ENCODE assay signal across 16 cellular contexts in genomic region chr6:122042380-122042779, GRCh38.
"Had no signal": no experiment of that assay in that cellular context is flagged by ENCODE, and none has a peak within 500 bp of the region (broad histone marks: within the 10 kb centered on the region; RNA-seq: fewer than 3 reads in every experiment).

No MANE protein-coding gene starts in this region.

- H3K4me3 ChIP-seq: ascending aorta, psoas muscle, spleen had no signal

- H3K27me3 ChIP-seq: ascending aorta, breast epithelium, spleen had no signal

- DNase-seq: activated CD4-positive, alpha-beta T cell treated with anti-CD3 and anti-CD28 coated beads, Interleukin-2, amount 50 U/mL, for 48 hours; activated CD4-positive, CD25-positive, alpha-beta regulatory T cell treated with anti-CD3 and anti-CD28 coated beads, Interleukin-2, amount 50 U/mL, for 72 hours; activated gamma-delta T cell; activated T-cell treated with anti-CD3 and anti-CD28 coated beads, Interleukin-2, amount 50 U/mL, for 48 hours; cerebellar nuclear complex; effector memory CD4-positive, alpha-beta T cell; psoas muscle; spleen; T-helper 1 cell; T1000 had no signal

- H3K36me3 ChIP-seq: ascending aorta, breast epithelium, spleen had no signal

- FAIRE-seq: keratinocyte, urothelium cell line had no signal

- H3K4me1 ChIP-seq: ascending aorta, breast epithelium, spleen had no signal

- H3K4me3 Mint-ChIP-seq: dendritic cell treated with granulocyte-macrophage colony-stimulating factor and Interleukin-4, amounts not matched to agents 40 ng/mL and 50 ng/mL, for 4 days had no signal

- H3K27ac ChIP-seq: ascending aorta, psoas muscle, spleen had no signal

- ATAC-seq: left lobe of liver had no signal

- H3K9me3 ChIP-seq: ascending aorta, breast epithelium had no signal

- H3K9me3 Mint-ChIP-seq: dendritic cell treated with granulocyte-macrophage colony-stimulating factor and Interleukin-4, amounts not matched to agents 40 ng/mL and 50 ng/mL, for 4 days had no signal

- H3K27ac Mint-ChIP-seq: dendritic cell treated with granulocyte-macrophage colony-stimulating factor and Interleukin-4, amounts not matched to agents 40 ng/mL and 50 ng/mL, for 4 days had no signal

- H3K27me3 Mint-ChIP-seq: dendritic cell treated with granulocyte-macrophage colony-stimulating factor and Interleukin-4, amounts not matched to agents 40 ng/mL and 50 ng/mL, for 4 days had no signal
